8 cellular contexts compared by ENCODE assay signal in genomic region chr1:61724721-61725694, GRCh38. TPM values are rescaled to one million over a fixed set of nuclear protein-coding genes. Genes with fewer than 3 reads are reported as not detected.
DNase-seq lines count a peak whose midpoint lies in the region; ATAC-seq, FAIRE-seq and TF ChIP-seq lines count a peak whose summit lies in the region.

TM2D1 (minus strand) TSS chr1:61725141; CDS start chr1:61725120, 21 bp downstream.

- H3K4me2 ChIP-seq in KMS-11, result peak within 1 kb of the TSS; percentile 68

- ATAC-seq in GM21737 (IDR thresholded peaks at IDR 0.05; ENCODE audit: unreplicated experiment), result peak; percentile 100
- peak; percentile 98 for ATAC-seq in naive B cell (ENCODE audit: low read depth in 2 of 2)
- peak; percentile 98 for ATAC-seq in stimulated activated memory B cell treated with anti-CD40 and anti-IgM and Interleukin-4, amounts not matched to agents 10 μg/mL and 1 μg/mL and 100 μg/mL, for 72 hours

- H3K9me3 Mint-ChIP-seq in naive B cell, result no peaks in the 10 kb centered on the region
- H3K9me3 Mint-ChIP-seq in stimulated activated memory B cell treated with anti-CD40 and anti-IgM and Interleukin-4, amounts not matched to agents 10 μg/mL and 1 μg/mL and 100 μg/mL, for 72 hours, result no peaks in the 10 kb centered on the region

- no peaks in the 10 kb centered on the region for H3K36me3 ChIP-seq in KMS-11 (ENCODE audit: insufficient read depth)

- peaks cover 16% of the 10 kb centered on the region for H3K79me2 ChIP-seq in KMS-11 (ENCODE audit: insufficient read depth, low read depth)

- peaks cover 15 to 35% (median 31%) of the 10 kb centered on the region in 3 donors for H3K4me1 Mint-ChIP-seq in naive B cell
- H3K4me1 Mint-ChIP-seq in stimulated activated memory B cell treated with anti-CD40 and anti-IgM and Interleukin-4, amounts not matched to agents 10 μg/mL and 1 μg/mL and 100 μg/mL, for 72 hours, result peaks cover 23% of the 10 kb centered on the region

- peaks cover 18% of the 10 kb centered on the region for H3K4me1 ChIP-seq in KMS-11 (ENCODE audit: low read depth, poor library complexity, severe bottlenecking)

- peak within 1 kb of the TSS; percentile 97 for H3K9ac ChIP-seq in KMS-11

- H3K4me3 ChIP-seq in KMS-11 (IDR thresholded peaks at IDR 0.05; ENCODE audit: insufficient read depth, low read depth, low read length), result peak within 1 kb of the TSS; percentile 92

- no peaks in the 10 kb centered on the region for H3K27me3 Mint-ChIP-seq in naive B cell
- no peaks in the 10 kb centered on the region for H3K27me3 Mint-ChIP-seq in stimulated activated memory B cell treated with anti-CD40 and anti-IgM and Interleukin-4, amounts not matched to agents 10 μg/mL and 1 μg/mL and 100 μg/mL, for 72 hours

- FAIRE-seq in RCC 7860 (lab: Jason Lieb, UNC), result peak; percentile 8

- peak within 1 kb of the TSS; percentile 87 for H3K27ac ChIP-seq in KMS-11

- H2AFZ ChIP-seq in KMS-11 (ENCODE audit: low read depth), result peak within 1 kb of the TSS; percentile 97

- no peak for TF ChIP-seq CTCF in KMS-11 (conservative IDR thresholded peaks at IDR 0.05; ENCODE audit: low read depth, low read length)

- H3K36me3 Mint-ChIP-seq in naive B cell, result no peaks in the 10 kb centered on the region
- H3K36me3 Mint-ChIP-seq in stimulated activated memory B cell treated with anti-CD40 and anti-IgM and Interleukin-4, amounts not matched to agents 10 μg/mL and 1 μg/mL and 100 μg/mL, for 72 hours, result peaks cover 7% of the 10 kb centered on the region

- DNase-seq in DMS53 treated with DMSO at 0.1 percent for 48 hours (lab: John Stamatoyannopoulos, UW; ENCODE audit: unreplicated experiment) (peak; percentile 94), RCC 7860 (ENCODE audit: low spot score) (peak; percentile 78), activated T-helper 1 cell treated with Interleukin-2 at 50 U/mL for 16 hours (ENCODE audit: low read depth) (peak; percentile 81), fibroblast of gingiva (ENCODE audit: low read depth) (peak; percentile 85), naive B cell (peak; percentile 83)

- H3K27me3 ChIP-seq in KMS-11 (ENCODE audit: insufficient read depth, low read depth), result no peaks in the 10 kb centered on the region

- peak within 1 kb of the TSS; percentile 98 to 100 (median 99) for H3K27ac Mint-ChIP-seq in naive B cell
- peak within 1 kb of the TSS; percentile 99 for H3K27ac Mint-ChIP-seq in stimulated activated memory B cell treated with anti-CD40 and anti-IgM and Interleukin-4, amounts not matched to agents 10 μg/mL and 1 μg/mL and 100 μg/mL, for 72 hours

- no peaks in the 10 kb centered on the region for H4K20me1 ChIP-seq in KMS-11 (ENCODE audit: insufficient read depth)

- peak within 1 kb of the TSS; percentile 96 to 100 (median 100) for H3K4me3 Mint-ChIP-seq in naive B cell
- H3K4me3 Mint-ChIP-seq in stimulated activated memory B cell treated with anti-CD40 and anti-IgM and Interleukin-4, amounts not matched to agents 10 μg/mL and 1 μg/mL and 100 μg/mL, for 72 hours, result peak within 1 kb of the TSS; percentile 98

RNA-seq across cellular contexts. Expression of gene TM2D1, which starts in this region (rescaled TPM):
- 10 to 100 TPM; 47.8 to 74.1 (median 62.1) TPM for polyA plus RNA-seq in naive B cell (ENCODE audit: low read depth in 6 of 6)

Comparison
In these comparisons a context has a peak if more than half of its experiments do, and no peak if none do; other contexts are left out.
1. Peak in every context shown above with its lines: DNase-seq, ATAC-seq, H3K4me3 ChIP-seq and H3K27ac ChIP-seq.